12 cellular contexts compared by ENCODE assay signal in genomic region chr4:140739971-140740370, GRCh38.
"Had no signal": no experiment of that assay in that cellular context is flagged by ENCODE, and none has a peak within 500 bp of the region (broad histone marks: within the 10 kb centered on the region; RNA-seq: fewer than 3 reads in every experiment).

No MANE protein-coding gene starts in this region.

- H3K4me1 Mint-ChIP-seq: activated CD4-positive, alpha-beta memory T cell treated with anti-CD3 and anti-CD28 coated beads, Interleukin-2, amount 10 ng/mL, durations not matched to agents 7 days and 5 days; stimulated activated naive CD8-positive, alpha-beta T cell treated with anti-CD3 and anti-CD28 coated beads, Interleukin-15, amount 100 ng/mL, for 72 hours; T-helper 17 cell had no signal

- H3K4me3 ChIP-seq: esophagus squamous epithelium, mucosa of descending colon, upper lobe of left lung had no signal

- H3K4me3 Mint-ChIP-seq: activated CD4-positive, alpha-beta memory T cell treated with anti-CD3 and anti-CD28 coated beads, Interleukin-2, amount 10 ng/mL, durations not matched to agents 7 days and 5 days; activated T-cell treated with anti-CD3 and anti-CD28 coated beads, Interleukin-2, amount 50 U/mL, for 24 hours; naive thymus-derived CD4-positive, alpha-beta T cell; stimulated activated naive CD8-positive, alpha-beta T cell treated with anti-CD3 and anti-CD28 coated beads, Interleukin-15, amount 100 ng/mL, for 72 hours; T-helper 17 cell had no signal

- H3K9me3 ChIP-seq: esophagus squamous epithelium, mucosa of descending colon, upper lobe of left lung had no signal

- H3K27me3 ChIP-seq: esophagus squamous epithelium, upper lobe of left lung had no signal

- H3K36me3 ChIP-seq: esophagus squamous epithelium, upper lobe of left lung had no signal

- H3K36me3 Mint-ChIP-seq: naive thymus-derived CD4-positive, alpha-beta T cell had no signal

- H3K9me3 Mint-ChIP-seq: activated CD4-positive, alpha-beta memory T cell treated with anti-CD3 and anti-CD28 coated beads, Interleukin-2, amount 10 ng/mL, durations not matched to agents 7 days and 5 days; activated T-cell treated with anti-CD3 and anti-CD28 coated beads, Interleukin-2, amount 50 U/mL, for 24 hours; naive thymus-derived CD4-positive, alpha-beta T cell; stimulated activated naive CD8-positive, alpha-beta T cell treated with anti-CD3 and anti-CD28 coated beads, Interleukin-15, amount 100 ng/mL, for 72 hours had no signal

- ATAC-seq: mucosa of descending colon; naive thymus-derived CD4-positive, alpha-beta T cell; right cardiac atrium; stimulated activated naive CD8-positive, alpha-beta T cell treated with anti-CD3 and anti-CD28 coated beads, Interleukin-15, amount 100 ng/mL, for 72 hours; T-helper 17 cell had no signal

- DNase-seq: activated CD4-positive, alpha-beta memory T cell treated with anti-CD3 and anti-CD28 coated beads, Interleukin-2, amount 10 ng/mL, durations not matched to agents 7 days and 5 days; activated CD4-positive, alpha-beta T cell treated with anti-CD3 and anti-CD28 coated beads for 4 hours; activated naive CD4-positive, alpha-beta T cell treated with anti-CD3 and anti-CD28 coated beads, Interleukin-2, amount 50 U/mL, for 16 hours; activated T-cell treated with anti-CD3 and anti-CD28 coated beads, Interleukin-2, amount 50 U/mL, for 24 hours; esophagus squamous epithelium; glutamatergic neuron; mucosa of descending colon; naive thymus-derived CD4-positive, alpha-beta T cell; right cardiac atrium; stimulated activated naive CD8-positive, alpha-beta T cell treated with anti-CD3 and anti-CD28 coated beads, Interleukin-15, amount 100 ng/mL, for 72 hours; T-helper 17 cell; upper lobe of left lung had no signal

- H3K27ac ChIP-seq: esophagus squamous epithelium, upper lobe of left lung had no signal

- H3K27ac Mint-ChIP-seq: activated CD4-positive, alpha-beta memory T cell treated with anti-CD3 and anti-CD28 coated beads, Interleukin-2, amount 10 ng/mL, durations not matched to agents 7 days and 5 days; activated T-cell treated with anti-CD3 and anti-CD28 coated beads, Interleukin-2, amount 50 U/mL, for 24 hours; naive thymus-derived CD4-positive, alpha-beta T cell; stimulated activated naive CD8-positive, alpha-beta T cell treated with anti-CD3 and anti-CD28 coated beads, Interleukin-15, amount 100 ng/mL, for 72 hours; T-helper 17 cell had no signal
